ENCODE assay signal across 15 cellular contexts in the genomic region with DNA sequence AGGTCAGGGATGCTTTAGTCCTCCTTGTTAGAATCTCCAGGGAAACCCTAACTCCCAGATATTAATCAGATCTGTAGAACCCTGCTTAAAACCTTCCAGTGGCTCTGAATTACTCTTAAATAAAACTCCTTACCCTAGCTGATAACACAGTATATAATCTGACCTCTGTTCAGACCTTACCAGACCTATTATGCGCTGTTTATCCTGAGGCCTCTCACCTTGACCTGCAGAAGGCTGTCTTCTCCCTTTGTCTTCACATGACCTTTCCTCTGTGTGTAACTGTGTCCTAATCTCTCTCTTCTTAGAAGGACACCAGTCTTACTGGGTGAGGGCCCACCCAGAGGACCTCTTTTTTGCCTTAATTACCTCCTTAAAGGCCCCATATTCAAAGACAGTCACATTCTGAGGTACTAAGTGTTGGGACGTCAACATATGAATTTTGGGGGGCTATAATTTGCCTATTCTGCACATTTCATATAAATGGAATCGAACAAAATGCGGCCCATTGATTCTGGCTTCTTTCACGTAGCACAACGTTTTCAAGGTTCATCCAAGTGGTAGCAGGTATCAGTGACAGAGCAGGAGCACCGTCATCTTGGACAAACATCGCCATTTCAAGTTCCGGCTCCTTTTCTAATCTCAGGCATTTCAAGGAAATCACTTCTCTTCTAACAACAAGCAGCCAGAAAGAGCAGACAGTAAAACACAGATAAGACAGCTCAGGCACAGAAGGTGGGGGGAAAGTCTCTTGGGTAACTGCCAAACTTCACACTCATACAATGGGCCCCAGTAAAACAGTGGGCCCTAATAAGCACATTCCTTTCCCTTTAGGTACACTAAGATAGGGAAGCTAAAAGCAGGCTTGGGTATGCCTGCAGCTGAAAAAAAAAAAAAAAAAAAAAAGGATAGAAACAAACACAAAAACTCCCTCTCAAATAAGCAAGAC.
DNase-seq lines count a peak whose midpoint lies in the region; TF ChIP-seq lines count a peak whose summit lies in the region.
"Had no signal": no experiment of that assay in that cellular context is flagged by ENCODE, and none has a peak within 500 bp of the region (broad histone marks: within the 10 kb centered on the region; RNA-seq: fewer than 3 reads in every experiment).

No MANE protein-coding gene starts in this region.

- H3K36me3 ChIP-seq in HEK293 (ENCODE audit: control insufficient read depth in 2 of 2, insufficient read depth in 1 of 2, low read length in 2 of 2) = no peaks in the 10 kb centered on the region
- H3K36me3 ChIP-seq: BLaER1 had no signal

- CTCF ChIA-PET in HEK293 (lab: Yijun Ruan, JAX) = no interaction called here

- H3K27ac ChIP-seq in HEK293 (ENCODE audit: extremely low read depth, low read depth, low read length) = no peak overlapping the region
- H3K27ac ChIP-seq: BLaER1 had no signal

- peaks cover 10% of the 10 kb centered on the region for H3K4me1 ChIP-seq in HEK293 (ENCODE audit: control insufficient read depth, insufficient read depth, low read length)
- H3K4me1 ChIP-seq: body of pancreas had no signal

- POLR2A ChIA-PET in HEK293 (lab: Yijun Ruan, JAX) = interaction anchor here (0.6 kb wide), 1 partner anchor 262 kb away, joined by 4 read pairs; no protein-coding TSS in a partner anchor

- no peak overlapping the region for H3K4me3 ChIP-seq in HEK293 (ENCODE audit: low read depth, low read length)
- H3K4me3 ChIP-seq: BLaER1, body of pancreas had no signal

- TF ChIP-seq CTCF in HEK293 (tag by site-specific recombination; IDR thresholded peaks at IDR 0.05) (no peak), GM10266 (IDR thresholded peaks at IDR 0.05; ENCODE audit: control insufficient read depth, insufficient read depth, low read depth, missing control alignments) (no peak)

- no peaks in the 10 kb centered on the region for H3K9me3 ChIP-seq in HEK293 (ENCODE audit: control insufficient read depth, insufficient read depth, low read depth, low read length)
- H3K9me3 ChIP-seq: body of pancreas had no signal

- DNase-seq in amniotic epithelial cell (ENCODE audit: low read depth) (peak; percentile 82), glomerular endothelial cell (ENCODE audit: extremely low read depth, low read depth, low spot score) (peak; percentile 23), pulmonary artery endothelial cell (ENCODE audit: low read depth, low spot score) (peak; percentile 60), Kasumi-1 (lab: John Stamatoyannopoulos, UW) (no peak), GM10266 (ENCODE audit: extremely low spot score) (no peak), NCI-H1417 (lab: John Stamatoyannopoulos, UW) (no peak), cortex of kidney (lab: John Stamatoyannopoulos, UW) (no peak)
- DNase-seq: activated CD4-positive, CD25-positive, alpha-beta regulatory T cell treated with anti-CD3 and anti-CD28 coated beads, Interleukin-2, amount 50 U/mL, for 72 hours; activated T-cell treated with anti-CD3 and anti-CD28 coated beads, Interleukin-2, amount 50 U/mL, for 24 hours; NCI-H1436; SIG-M5; stimulated activated CD4-positive, alpha-beta T cell treated with anti-CD3 and anti-CD28 coated beads, Interleukin-1b, Interleukin-23, amount 100 ng/mL, for 48 hours had no signal

TF ChIP-seq in HEK293, 187 proteins besides CTCF, POLR2A, EP300 and RAD21:
- TF ChIP-seq MZF1 (tag by site-specific recombination; IDR thresholded peaks at IDR 0.05; ENCODE audit: borderline replicate concordance) (no peak), ZFHX2 (tag by site-specific recombination; conservative IDR thresholded peaks at IDR 0.05) (no peak), ZNF335 (tag by site-specific recombination; conservative IDR thresholded peaks at IDR 0.05) (peak; percentile 79), ZNF610 (tag by site-specific recombination; IDR thresholded peaks at IDR 0.05; ENCODE audit: borderline replicate concordance) (no peak), ZFP3 (tag by site-specific recombination; IDR thresholded peaks at IDR 0.05; ENCODE audit: low read depth) (no peak), HOXD13 (CRISPR knock-in tag; IDR thresholded peaks at IDR 0.05; ENCODE audit: borderline replicate concordance) (no peak), ZNF701 (tag by site-specific recombination; IDR thresholded peaks at IDR 0.05) (no peak), ZNF248 (tag by site-specific recombination; IDR thresholded peaks at IDR 0.05) (no peak)
- TF ChIP-seq, protein P1, sequence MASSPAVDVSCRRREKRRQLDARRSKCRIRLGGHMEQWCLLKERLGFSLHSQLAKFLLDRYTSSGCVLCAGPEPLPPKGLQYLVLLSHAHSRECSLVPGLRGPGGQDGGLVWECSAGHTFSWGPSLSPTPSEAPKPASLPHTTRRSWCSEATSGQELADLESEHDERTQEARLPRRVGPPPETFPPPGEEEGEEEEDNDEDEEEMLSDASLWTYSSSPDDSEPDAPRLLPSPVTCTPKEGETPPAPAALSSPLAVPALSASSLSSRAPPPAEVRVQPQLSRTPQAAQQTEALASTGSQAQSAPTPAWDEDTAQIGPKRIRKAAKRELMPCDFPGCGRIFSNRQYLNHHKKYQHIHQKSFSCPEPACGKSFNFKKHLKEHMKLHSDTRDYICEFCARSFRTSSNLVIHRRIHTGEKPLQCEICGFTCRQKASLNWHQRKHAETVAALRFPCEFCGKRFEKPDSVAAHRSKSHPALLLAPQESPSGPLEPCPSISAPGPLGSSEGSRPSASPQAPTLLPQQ (tag by site-specific recombination; IDR thresholded peaks at IDR 0.05) = peak; percentile 88
- TF ChIP-seq, protein P2, sequence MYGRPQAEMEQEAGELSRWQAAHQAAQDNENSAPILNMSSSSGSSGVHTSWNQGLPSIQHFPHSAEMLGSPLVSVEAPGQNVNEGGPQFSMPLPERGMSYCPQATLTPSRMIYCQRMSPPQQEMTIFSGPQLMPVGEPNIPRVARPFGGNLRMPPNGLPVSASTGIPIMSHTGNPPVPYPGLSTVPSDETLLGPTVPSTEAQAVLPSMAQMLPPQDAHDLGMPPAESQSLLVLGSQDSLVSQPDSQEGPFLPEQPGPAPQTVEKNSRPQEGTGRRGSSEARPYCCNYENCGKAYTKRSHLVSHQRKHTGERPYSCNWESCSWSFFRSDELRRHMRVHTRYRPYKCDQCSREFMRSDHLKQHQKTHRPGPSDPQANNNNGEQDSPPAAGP (tag by site-specific recombination; IDR thresholded peaks at IDR 0.05) = no peak
- TF ChIP-seq, protein P3, sequence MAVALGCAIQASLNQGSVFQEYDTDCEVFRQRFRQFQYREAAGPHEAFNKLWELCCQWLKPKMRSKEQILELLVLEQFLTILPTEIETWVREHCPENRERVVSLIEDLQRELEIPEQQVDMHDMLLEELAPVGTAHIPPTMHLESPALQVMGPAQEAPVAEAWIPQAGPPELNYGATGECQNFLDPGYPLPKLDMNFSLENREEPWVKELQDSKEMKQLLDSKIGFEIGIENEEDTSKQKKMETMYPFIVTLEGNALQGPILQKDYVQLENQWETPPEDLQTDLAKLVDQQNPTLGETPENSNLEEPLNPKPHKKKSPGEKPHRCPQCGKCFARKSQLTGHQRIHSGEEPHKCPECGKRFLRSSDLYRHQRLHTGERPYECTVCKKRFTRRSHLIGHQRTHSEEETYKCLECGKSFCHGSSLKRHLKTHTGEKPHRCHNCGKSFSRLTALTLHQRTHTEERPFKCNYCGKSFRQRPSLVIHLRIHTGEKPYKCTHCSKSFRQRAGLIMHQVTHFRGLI (tag by site-specific recombination; IDR thresholded peaks at IDR 0.05) = no peak

Comparison
In these comparisons a context has a peak if more than half of its experiments do, and no peak if none do; other contexts are left out.
1. DNase-seq: peak in amniotic epithelial cell (single experiment), glomerular endothelial cell (single experiment) and pulmonary artery endothelial cell (single experiment); none in Kasumi-1 (0 of 2), GM10266 (single experiment), NCI-H1417 (0 of 3) and cortex of kidney (single experiment).